ENCODE assay signal across 8 cellular contexts in the genomic region with DNA sequence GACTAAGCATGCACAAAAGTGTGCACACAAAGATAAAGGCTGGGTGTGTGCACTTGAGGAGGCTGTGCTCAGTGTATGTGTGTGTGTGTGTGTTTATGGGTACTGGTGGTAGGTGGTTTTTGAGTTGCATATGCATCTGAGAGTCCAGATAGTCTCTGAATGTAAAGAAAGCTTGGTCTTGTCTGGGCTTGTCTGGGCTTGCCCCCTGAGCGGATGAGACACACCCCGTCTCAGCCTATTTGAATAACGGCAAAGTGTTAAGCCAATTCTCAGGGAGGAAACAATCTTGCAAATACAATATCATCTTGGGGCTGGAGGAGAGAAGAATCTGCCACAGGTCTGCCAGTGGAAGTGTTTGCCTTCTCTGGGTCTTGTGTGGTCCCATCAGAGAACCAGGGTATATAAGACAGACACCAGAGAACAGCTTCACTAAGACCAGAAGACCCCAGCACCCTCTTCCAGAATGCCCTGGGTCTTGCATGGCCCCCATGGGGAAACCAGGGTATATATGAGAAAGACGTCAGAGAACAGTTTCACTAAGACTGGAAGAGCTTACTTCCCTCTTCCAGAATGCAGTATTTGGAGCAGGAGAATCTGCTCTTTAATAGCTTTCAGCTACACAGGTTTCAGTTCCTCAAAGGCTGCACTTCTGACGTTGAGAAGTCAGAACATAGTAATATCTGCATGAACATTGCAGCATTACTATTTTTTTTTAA.
DNase-seq lines count a peak whose midpoint lies in the region; ATAC-seq and TF ChIP-seq lines count a peak whose summit lies in the region.

No MANE protein-coding gene starts in this region.

- H3K4me1 Mint-ChIP-seq in stimulated activated memory B cell treated with anti-CD40 and anti-IgM and Interleukin-4, amounts not matched to agents 10 μg/mL and 1 μg/mL and 100 μg/mL, for 72 hours = no peaks in the 10 kb centered on the region

- H3K9me3 Mint-ChIP-seq in stimulated activated memory B cell treated with anti-CD40 and anti-IgM and Interleukin-4, amounts not matched to agents 10 μg/mL and 1 μg/mL and 100 μg/mL, for 72 hours = no peaks in the 10 kb centered on the region

- H3K4me3 ChIP-seq in GM12865 (ENCODE audit: low read depth, low read length) = peak overlapping the region; percentile 12

- H3K36me3 Mint-ChIP-seq in stimulated activated memory B cell treated with anti-CD40 and anti-IgM and Interleukin-4, amounts not matched to agents 10 μg/mL and 1 μg/mL and 100 μg/mL, for 72 hours = peaks cover 14% of the 10 kb centered on the region

- DNase-seq in GM12865 (ENCODE audit: low read depth) (peak; percentile 97), GM20000 (ENCODE audit: low spot score) (peak; percentile 78), UCSD-AML1 (lab: John Stamatoyannopoulos, UW; ENCODE audit: unreplicated experiment) (peak; percentile 68), NCI-H345 (lab: John Stamatoyannopoulos, UW) (no peak), NCI-H446 treated with DMSO at 0.1 percent for 48 hours (lab: John Stamatoyannopoulos, UW) (no peak), ecto neural progenitor cell (ENCODE audit: low spot score) (no peak)

- ATAC-seq in HG03442 (IDR thresholded peaks at IDR 0.05; ENCODE audit: unreplicated experiment) = peak; percentile 70
- peak; percentile 95 for ATAC-seq in stimulated activated memory B cell treated with anti-CD40 and anti-IgM and Interleukin-4, amounts not matched to agents 10 μg/mL and 1 μg/mL and 100 μg/mL, for 72 hours

- no peaks in the 10 kb centered on the region for H3K27me3 Mint-ChIP-seq in stimulated activated memory B cell treated with anti-CD40 and anti-IgM and Interleukin-4, amounts not matched to agents 10 μg/mL and 1 μg/mL and 100 μg/mL, for 72 hours

- H3K4me3 Mint-ChIP-seq in stimulated activated memory B cell treated with anti-CD40 and anti-IgM and Interleukin-4, amounts not matched to agents 10 μg/mL and 1 μg/mL and 100 μg/mL, for 72 hours = no peak overlapping the region

- no peak for TF ChIP-seq CTCF in GM12865 (IDR thresholded peaks at IDR 0.05; ENCODE audit: insufficient read depth, low read depth, low read length, missing control alignments)
- no peak for TF ChIP-seq CTCF in GM20000 (IDR thresholded peaks at IDR 0.05; ENCODE audit: extremely low read depth, missing control alignments)

- no peak overlapping the region for H3K27ac Mint-ChIP-seq in stimulated activated memory B cell treated with anti-CD40 and anti-IgM and Interleukin-4, amounts not matched to agents 10 μg/mL and 1 μg/mL and 100 μg/mL, for 72 hours

Comparison
In these comparisons a context has a peak if more than half of its experiments do, and no peak if none do; other contexts are left out.
1. DNase-seq: peak in GM12865 (single experiment), GM20000 (single experiment) and UCSD-AML1 (single experiment); none in NCI-H345 (single experiment), NCI-H446 treated with DMSO at 0.1 percent for 48 hours (single experiment) and ecto neural progenitor cell (single experiment).